8 cellular contexts compared by ENCODE assay signal in the genomic region with DNA sequence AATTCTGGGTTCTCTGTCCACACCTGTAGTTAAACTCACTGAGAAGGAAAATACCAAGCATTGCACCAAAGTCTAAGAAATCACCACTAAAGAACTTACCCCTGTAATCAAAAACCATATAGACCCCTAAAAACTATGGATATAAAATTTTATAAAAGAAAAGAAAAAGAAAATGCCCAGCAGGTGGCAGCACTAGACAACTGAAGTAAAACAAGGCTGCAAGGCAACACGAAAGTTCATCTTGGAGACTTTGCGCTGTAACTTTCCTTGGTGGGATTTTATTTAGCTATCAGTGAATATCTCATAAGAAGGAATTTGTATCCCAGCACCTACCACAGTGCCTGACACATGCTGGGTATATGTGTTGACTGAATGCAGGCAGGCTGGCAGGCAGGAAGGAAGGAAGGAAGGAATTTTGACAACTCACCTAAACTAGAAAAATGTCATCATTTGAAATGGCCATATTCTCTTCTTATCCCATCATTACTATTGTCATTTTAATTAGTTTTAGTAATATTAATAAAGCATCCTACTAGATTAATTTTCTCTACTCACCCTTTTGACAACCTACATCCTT.
DNase-seq lines count a peak whose midpoint lies in the region; ATAC-seq and TF ChIP-seq lines count a peak whose summit lies in the region.

No MANE protein-coding gene starts in this region.

- intact Hi-C loops in CD4-positive, alpha-beta T cell (cut with DNase I, micrococcal nuclease), result loop anchor here (1.0 to 5.0 kb wide), 4 partner anchors 231 to 746 kb away; no protein-coding TSS in a partner anchor

- ATAC-seq in CD4-positive, alpha-beta T cell (ENCODE audit: poor library complexity), result no peak
- ATAC-seq in activated CD8-positive, alpha-beta memory T cell treated with anti-CD3 and anti-CD28 coated beads, Interleukin-2, amount 10 ng/mL, durations not matched to agents 7 days and 5 days, result no peak
- ATAC-seq in stimulated activated naive CD8-positive, alpha-beta T cell treated with anti-CD3 and anti-CD28 coated beads, Interleukin-15, amount 100 ng/mL, for 72 hours, result no peak
- ATAC-seq in HG03571 (IDR thresholded peaks at IDR 0.05; ENCODE audit: unreplicated experiment), result no peak

- H3K27me3 Mint-ChIP-seq in CD4-positive, alpha-beta T cell, result no peaks in the 10 kb centered on the region
- H3K27me3 Mint-ChIP-seq in activated CD8-positive, alpha-beta memory T cell treated with anti-CD3 and anti-CD28 coated beads, Interleukin-2, amount 10 ng/mL, durations not matched to agents 7 days and 5 days, result peaks cover 28% of the 10 kb centered on the region
- peaks cover 8% of the 10 kb centered on the region for H3K27me3 Mint-ChIP-seq in nephron (ENCODE audit: low read depth)
- peaks cover 27% of the 10 kb centered on the region for H3K27me3 Mint-ChIP-seq in stimulated activated naive CD8-positive, alpha-beta T cell treated with anti-CD3 and anti-CD28 coated beads, Interleukin-15, amount 100 ng/mL, for 72 hours

- H3K27ac Mint-ChIP-seq in CD4-positive, alpha-beta T cell, result no peak overlapping the region
- no peak overlapping the region for H3K27ac Mint-ChIP-seq in activated CD8-positive, alpha-beta memory T cell treated with anti-CD3 and anti-CD28 coated beads, Interleukin-2, amount 10 ng/mL, durations not matched to agents 7 days and 5 days
- H3K27ac Mint-ChIP-seq in nephron, result no peak overlapping the region
- no peak overlapping the region for H3K27ac Mint-ChIP-seq in stimulated activated naive CD8-positive, alpha-beta T cell treated with anti-CD3 and anti-CD28 coated beads, Interleukin-15, amount 100 ng/mL, for 72 hours

- no peak overlapping the region for H3K4me3 Mint-ChIP-seq in CD4-positive, alpha-beta T cell
- H3K4me3 Mint-ChIP-seq in activated CD8-positive, alpha-beta memory T cell treated with anti-CD3 and anti-CD28 coated beads, Interleukin-2, amount 10 ng/mL, durations not matched to agents 7 days and 5 days, result no peak overlapping the region
- no peak overlapping the region for H3K4me3 Mint-ChIP-seq in nephron
- no peak overlapping the region for H3K4me3 Mint-ChIP-seq in stimulated activated naive CD8-positive, alpha-beta T cell treated with anti-CD3 and anti-CD28 coated beads, Interleukin-15, amount 100 ng/mL, for 72 hours

- H3K36me3 Mint-ChIP-seq in CD4-positive, alpha-beta T cell (ENCODE audit: low read depth), result no peaks in the 10 kb centered on the region
- H3K36me3 Mint-ChIP-seq in activated CD8-positive, alpha-beta memory T cell treated with anti-CD3 and anti-CD28 coated beads, Interleukin-2, amount 10 ng/mL, durations not matched to agents 7 days and 5 days, result no peaks in the 10 kb centered on the region
- no peaks in the 10 kb centered on the region for H3K36me3 Mint-ChIP-seq in nephron (ENCODE audit: low read depth)

- H3K9me3 ChIP-seq in CD4-positive, alpha-beta T cell (ENCODE audit: control insufficient read depth, low read length), result no peaks in the 10 kb centered on the region

- POLR2A ChIA-PET in CD4-positive, alpha-beta T cell (lab: Charles Lee), result interaction anchor here (2.8 to 4.2 kb wide), 2 partner anchors 35 to 452 kb away, joined by 9 to 22 read pairs; no protein-coding TSS in a partner anchor

- peak; percentile 82 for TF ChIP-seq CTCF in CD4-positive, alpha-beta T cell (IDR thresholded peaks at IDR 0.05)
- TF ChIP-seq CTCF in epithelial cell of esophagus (IDR thresholded peaks at IDR 0.05; ENCODE audit: insufficient read depth, low read depth, low read length, missing control alignments), result peak; percentile 45
- TF ChIP-seq CTCF in nephron (IDR thresholded peaks at IDR 0.05; ENCODE audit: unreplicated experiment in 3 of 3), result peak; percentile 61 to 72 (median 66)

- no peak overlapping the region for H3K27ac ChIP-seq in CD4-positive, alpha-beta T cell (ENCODE audit: low read depth, low read length)

- no peaks in the 10 kb centered on the region for H3K27me3 ChIP-seq in CD4-positive, alpha-beta T cell (ENCODE audit: control insufficient read depth, insufficient read depth, low read length)

- no peaks in the 10 kb centered on the region for H3K9me3 Mint-ChIP-seq in CD4-positive, alpha-beta T cell
- no peaks in the 10 kb centered on the region for H3K9me3 Mint-ChIP-seq in activated CD8-positive, alpha-beta memory T cell treated with anti-CD3 and anti-CD28 coated beads, Interleukin-2, amount 10 ng/mL, durations not matched to agents 7 days and 5 days (ENCODE audit: low read depth)
- no peaks in the 10 kb centered on the region for H3K9me3 Mint-ChIP-seq in nephron
- peaks cover 0 to 5% of the 10 kb centered on the region in 2 donors for H3K9me3 Mint-ChIP-seq in stimulated activated naive CD8-positive, alpha-beta T cell treated with anti-CD3 and anti-CD28 coated beads, Interleukin-15, amount 100 ng/mL, for 72 hours

- no peaks in the 10 kb centered on the region for H3K4me1 Mint-ChIP-seq in CD4-positive, alpha-beta T cell (ENCODE audit: low read depth)
- peaks cover 9% of the 10 kb centered on the region for H3K4me1 Mint-ChIP-seq in activated CD8-positive, alpha-beta memory T cell treated with anti-CD3 and anti-CD28 coated beads, Interleukin-2, amount 10 ng/mL, durations not matched to agents 7 days and 5 days
- peaks cover 5% of the 10 kb centered on the region for H3K4me1 Mint-ChIP-seq in nephron
- H3K4me1 Mint-ChIP-seq in stimulated activated naive CD8-positive, alpha-beta T cell treated with anti-CD3 and anti-CD28 coated beads, Interleukin-15, amount 100 ng/mL, for 72 hours, result peaks cover 15% of the 10 kb centered on the region

- H3K4me3 ChIP-seq in epithelial cell of esophagus (ENCODE audit: low read length), result no peak overlapping the region

- CTCF ChIA-PET in CD4-positive, alpha-beta T cell (lab: Charles Lee), result interaction anchor here (0.5 to 6.3 kb wide), 4 partner anchors 79 to 452 kb away, joined by 3 to 42 read pairs (median 3); no protein-coding TSS in a partner anchor
- CTCF ChIA-PET in activated CD8-positive, alpha-beta memory T cell treated with anti-CD3 and anti-CD28 coated beads, Interleukin-2, amount 10 ng/mL, durations not matched to agents 7 days and 5 days (lab: Charles Lee), result interaction anchor here (0.7 to 6.4 kb wide), 14 partner anchors 19 to 757 kb away, joined by 3 to 159 read pairs (median 3); no protein-coding TSS in a partner anchor

- peak; percentile 24 to 74 (median 57) for DNase-seq in CD4-positive, alpha-beta T cell
- DNase-seq in HS-5 (ENCODE audit: low read depth) (peak; percentile 44), NOMO-1 (lab: John Stamatoyannopoulos, UW; ENCODE audit: unreplicated experiment in 2 of 2) (peak; percentile 19 to 67), epithelial cell of esophagus (ENCODE audit: low read depth) (peak; percentile 78)
- DNase-seq in activated CD8-positive, alpha-beta memory T cell treated with anti-CD3 and anti-CD28 coated beads, Interleukin-2, amount 10 ng/mL, durations not matched to agents 7 days and 5 days, result peak; percentile 70
- DNase-seq in stimulated activated naive CD8-positive, alpha-beta T cell treated with anti-CD3 and anti-CD28 coated beads, Interleukin-15, amount 100 ng/mL, for 72 hours, result peak; percentile 43 to 50
